Comparison of ENCODE assay signal across 9 cellular contexts in genomic region chr2:39243469-39244123, GRCh38. TPM values are rescaled to one million over a fixed set of nuclear protein-coding genes. Genes with fewer than 3 reads are reported as not detected.
DNase-seq lines count a peak whose midpoint lies in the region; ATAC-seq and TF ChIP-seq lines count a peak whose summit lies in the region.
"Had no signal": no experiment of that assay in that cellular context is flagged by ENCODE, and none has a peak within 500 bp of the region (broad histone marks: within the 10 kb centered on the region; RNA-seq: fewer than 3 reads in every experiment).

Gene CDKL4, minus strand, starts transcription at chr2:39243970.

- peak within 1 kb of the TSS; percentile 58 for H3K4me3 ChIP-seq in GM12865 (ENCODE audit: low read depth, low read length)
- peak within 1 kb of the TSS; percentile 63 for H3K4me3 ChIP-seq in OCI-LY1 (ENCODE audit: low read depth, low read length, poor library complexity, severe bottlenecking)
- no peak within 1 kb of the TSS for H3K4me3 ChIP-seq in neural progenitor cell

- no peaks in the 10 kb centered on the region for H4K20me1 ChIP-seq in OCI-LY1 (ENCODE audit: insufficient read depth, low read length)
- H4K20me1 ChIP-seq in neural progenitor cell (ENCODE audit: low read depth): no peaks in the 10 kb centered on the region

- H3K4me1 ChIP-seq in OCI-LY1 (ENCODE audit: insufficient read depth, low read length, severe bottlenecking) (peaks cover 48% of the 10 kb centered on the region), neural progenitor cell (no peaks in the 10 kb centered on the region)

- no peaks in the 10 kb centered on the region for H3K27me3 Mint-ChIP-seq in natural killer cell (ENCODE audit: low read depth in 2 of 2)
- H3K27me3 Mint-ChIP-seq in neural progenitor cell (ENCODE audit: insufficient read depth, low read depth): peaks cover 2% of the 10 kb centered on the region

- H3K36me3 Mint-ChIP-seq in natural killer cell (no peaks in the 10 kb centered on the region), neural progenitor cell (peaks cover 11% of the 10 kb centered on the region)

- DNase-seq in GM12865 (ENCODE audit: low read depth) (peak; percentile 54), natural killer cell (peak; percentile 27), DMS79 treated with DMSO at 0.1 percent for 48 hours (lab: John Stamatoyannopoulos, UW) (no peak), iPS-NIHi11 (ENCODE audit: low spot score) (no peak), neural progenitor cell (ENCODE audit: low spot score) (no peak)
- DNase-seq in central memory CD4-positive, alpha-beta T cell: peak; percentile 19

- intact Hi-C loops in natural killer cell (cut with micrococcal nuclease): no loop called here

- TF ChIP-seq CTCF in GM12865 (IDR thresholded peaks at IDR 0.05; ENCODE audit: insufficient read depth, low read depth, low read length, missing control alignments): no peak
- no peak for TF ChIP-seq CTCF in OCI-LY1 (IDR thresholded peaks at IDR 0.05; ENCODE audit: low read length)
- no peak for TF ChIP-seq CTCF in natural killer cell (IDR thresholded peaks at IDR 0.05)
- TF ChIP-seq CTCF in neural progenitor cell (IDR thresholded peaks at IDR 0.05): no peak

- H3K9me3 ChIP-seq in OCI-LY1 (ENCODE audit: low read length): no peaks in the 10 kb centered on the region
- H3K9me3 ChIP-seq in neural progenitor cell (ENCODE audit: low read depth): no peaks in the 10 kb centered on the region

- peak within 1 kb of the TSS; percentile 92 for H3K4me3 Mint-ChIP-seq in natural killer cell
- no peak within 1 kb of the TSS for H3K4me3 Mint-ChIP-seq in neural progenitor cell

- ATAC-seq in natural killer cell: peak; percentile 69 to 80 (median 79)
- ATAC-seq in HG02870 (IDR thresholded peaks at IDR 0.05; ENCODE audit: unreplicated experiment): no peak

- H3K9ac ChIP-seq in OCI-LY1 (ENCODE audit: low read length) (peak within 1 kb of the TSS; percentile 65), neural progenitor cell (no peak within 1 kb of the TSS)

- H3F3A ChIP-seq in OCI-LY1 (ENCODE audit: insufficient read depth, low read length) (no peaks in the 10 kb centered on the region), neural progenitor cell (ENCODE audit: low read depth) (no peaks in the 10 kb centered on the region)

- H3K9me3 Mint-ChIP-seq in natural killer cell: no peaks in the 10 kb centered on the region
- H3K9me3 Mint-ChIP-seq in neural progenitor cell: peaks cover 2% of the 10 kb centered on the region

- H3K27me3 ChIP-seq in OCI-LY1 (ENCODE audit: insufficient read depth, low read length) (no peaks in the 10 kb centered on the region), neural progenitor cell (no peaks in the 10 kb centered on the region)

- no peaks in the 10 kb centered on the region for H3K36me3 ChIP-seq in OCI-LY1 (ENCODE audit: insufficient read depth, low read length)
- H3K36me3 ChIP-seq in neural progenitor cell: no peaks in the 10 kb centered on the region

- H3K4me1 Mint-ChIP-seq in natural killer cell (peaks cover 14 to 19% of the 10 kb centered on the region in 2 donors), neural progenitor cell (peaks cover 3% of the 10 kb centered on the region)

- no peaks in the 10 kb centered on the region for H3K9me2 ChIP-seq in OCI-LY1 (ENCODE audit: low read depth, low read length)

- H2AFZ ChIP-seq in OCI-LY1 (ENCODE audit: low read length): no peak within 1 kb of the TSS
- no peak within 1 kb of the TSS for H2AFZ ChIP-seq in neural progenitor cell (replicated peaks)

- peak within 1 kb of the TSS; percentile 70 to 84 for H3K27ac Mint-ChIP-seq in natural killer cell
- H3K27ac Mint-ChIP-seq in neural progenitor cell: no peak within 1 kb of the TSS

- H3K79me2 ChIP-seq in OCI-LY1 (ENCODE audit: insufficient read depth, low read length) (no peaks in the 10 kb centered on the region), neural progenitor cell (ENCODE audit: low read depth) (no peaks in the 10 kb centered on the region)

- H3K4me2 ChIP-seq in OCI-LY1 (ENCODE audit: low read length) (peak within 1 kb of the TSS; percentile 72), neural progenitor cell (no peak within 1 kb of the TSS)

- peak within 1 kb of the TSS; percentile 81 for H3K27ac ChIP-seq in OCI-LY1 (ENCODE audit: low read depth, low read length, poor library complexity, severe bottlenecking)
- no peak within 1 kb of the TSS for H3K27ac ChIP-seq in neural progenitor cell

RNA-seq across cellular contexts. Expression of gene CDKL4, which starts in this region (rescaled TPM):
- total RNA-seq in natural killer cell (not detected), neural progenitor cell (ENCODE audit: low replicate concordance) (not detected in 2 replicates)
- total RNA-seq: H1 had no signal

Comparison
In these comparisons a context has a peak if more than half of its experiments do, and no peak if none do; other contexts are left out.
1. Peak in DNase-seq and ATAC-seq in natural killer cell; RNA of the gene not detected or under 1 TPM.
2. DNase-seq: peak in GM12865 (single experiment) and central memory CD4-positive, alpha-beta T cell (single experiment); none in DMS79 treated with DMSO at 0.1 percent for 48 hours (single experiment), iPS-NIHi11 (single experiment) and neural progenitor cell (single experiment).